Comparison of ENCODE assay signal across 1 cellular context in the genomic region with DNA sequence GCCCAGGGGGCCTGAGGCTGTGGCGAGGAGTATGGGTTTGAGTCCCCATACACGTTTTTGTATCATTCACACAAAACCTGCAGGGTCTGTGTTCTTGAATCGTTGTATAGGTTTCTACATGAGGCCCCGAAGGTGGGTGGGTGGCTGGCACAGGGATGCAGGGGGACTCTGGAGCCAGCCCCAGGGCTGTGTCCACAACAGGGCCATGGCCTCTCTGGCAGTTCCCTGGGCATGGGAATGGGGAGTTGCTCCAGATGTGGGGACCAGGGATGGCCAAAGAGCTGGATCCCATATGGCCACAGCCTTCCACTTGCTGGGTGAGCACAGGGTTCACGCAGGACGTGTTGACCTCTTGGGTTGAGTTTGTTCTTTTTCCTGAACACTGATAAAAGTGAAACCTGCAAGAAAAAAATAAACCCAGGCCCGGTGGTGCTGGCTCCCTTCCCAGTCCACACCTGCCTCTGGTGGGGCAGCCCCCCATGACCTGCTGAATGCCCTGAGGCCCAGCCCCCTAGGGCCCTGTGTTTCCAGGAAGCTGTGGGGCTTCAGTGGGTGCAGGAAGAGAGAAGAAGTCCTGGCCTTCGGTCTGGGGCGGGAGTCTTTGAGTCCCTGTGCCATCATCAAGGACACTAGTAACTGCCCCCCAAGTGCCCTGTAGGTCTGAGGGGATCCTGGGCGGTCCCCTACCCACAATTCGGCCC.
TF ChIP-seq lines count a peak whose summit lies in the region.

No MANE protein-coding gene starts in this region.

TF ChIP-seq in HepG2, 621 proteins besides CTCF, POLR2A, EP300 and RAD21 (continued from another document and continues in another):
- TF ChIP-seq, protein P1, sequence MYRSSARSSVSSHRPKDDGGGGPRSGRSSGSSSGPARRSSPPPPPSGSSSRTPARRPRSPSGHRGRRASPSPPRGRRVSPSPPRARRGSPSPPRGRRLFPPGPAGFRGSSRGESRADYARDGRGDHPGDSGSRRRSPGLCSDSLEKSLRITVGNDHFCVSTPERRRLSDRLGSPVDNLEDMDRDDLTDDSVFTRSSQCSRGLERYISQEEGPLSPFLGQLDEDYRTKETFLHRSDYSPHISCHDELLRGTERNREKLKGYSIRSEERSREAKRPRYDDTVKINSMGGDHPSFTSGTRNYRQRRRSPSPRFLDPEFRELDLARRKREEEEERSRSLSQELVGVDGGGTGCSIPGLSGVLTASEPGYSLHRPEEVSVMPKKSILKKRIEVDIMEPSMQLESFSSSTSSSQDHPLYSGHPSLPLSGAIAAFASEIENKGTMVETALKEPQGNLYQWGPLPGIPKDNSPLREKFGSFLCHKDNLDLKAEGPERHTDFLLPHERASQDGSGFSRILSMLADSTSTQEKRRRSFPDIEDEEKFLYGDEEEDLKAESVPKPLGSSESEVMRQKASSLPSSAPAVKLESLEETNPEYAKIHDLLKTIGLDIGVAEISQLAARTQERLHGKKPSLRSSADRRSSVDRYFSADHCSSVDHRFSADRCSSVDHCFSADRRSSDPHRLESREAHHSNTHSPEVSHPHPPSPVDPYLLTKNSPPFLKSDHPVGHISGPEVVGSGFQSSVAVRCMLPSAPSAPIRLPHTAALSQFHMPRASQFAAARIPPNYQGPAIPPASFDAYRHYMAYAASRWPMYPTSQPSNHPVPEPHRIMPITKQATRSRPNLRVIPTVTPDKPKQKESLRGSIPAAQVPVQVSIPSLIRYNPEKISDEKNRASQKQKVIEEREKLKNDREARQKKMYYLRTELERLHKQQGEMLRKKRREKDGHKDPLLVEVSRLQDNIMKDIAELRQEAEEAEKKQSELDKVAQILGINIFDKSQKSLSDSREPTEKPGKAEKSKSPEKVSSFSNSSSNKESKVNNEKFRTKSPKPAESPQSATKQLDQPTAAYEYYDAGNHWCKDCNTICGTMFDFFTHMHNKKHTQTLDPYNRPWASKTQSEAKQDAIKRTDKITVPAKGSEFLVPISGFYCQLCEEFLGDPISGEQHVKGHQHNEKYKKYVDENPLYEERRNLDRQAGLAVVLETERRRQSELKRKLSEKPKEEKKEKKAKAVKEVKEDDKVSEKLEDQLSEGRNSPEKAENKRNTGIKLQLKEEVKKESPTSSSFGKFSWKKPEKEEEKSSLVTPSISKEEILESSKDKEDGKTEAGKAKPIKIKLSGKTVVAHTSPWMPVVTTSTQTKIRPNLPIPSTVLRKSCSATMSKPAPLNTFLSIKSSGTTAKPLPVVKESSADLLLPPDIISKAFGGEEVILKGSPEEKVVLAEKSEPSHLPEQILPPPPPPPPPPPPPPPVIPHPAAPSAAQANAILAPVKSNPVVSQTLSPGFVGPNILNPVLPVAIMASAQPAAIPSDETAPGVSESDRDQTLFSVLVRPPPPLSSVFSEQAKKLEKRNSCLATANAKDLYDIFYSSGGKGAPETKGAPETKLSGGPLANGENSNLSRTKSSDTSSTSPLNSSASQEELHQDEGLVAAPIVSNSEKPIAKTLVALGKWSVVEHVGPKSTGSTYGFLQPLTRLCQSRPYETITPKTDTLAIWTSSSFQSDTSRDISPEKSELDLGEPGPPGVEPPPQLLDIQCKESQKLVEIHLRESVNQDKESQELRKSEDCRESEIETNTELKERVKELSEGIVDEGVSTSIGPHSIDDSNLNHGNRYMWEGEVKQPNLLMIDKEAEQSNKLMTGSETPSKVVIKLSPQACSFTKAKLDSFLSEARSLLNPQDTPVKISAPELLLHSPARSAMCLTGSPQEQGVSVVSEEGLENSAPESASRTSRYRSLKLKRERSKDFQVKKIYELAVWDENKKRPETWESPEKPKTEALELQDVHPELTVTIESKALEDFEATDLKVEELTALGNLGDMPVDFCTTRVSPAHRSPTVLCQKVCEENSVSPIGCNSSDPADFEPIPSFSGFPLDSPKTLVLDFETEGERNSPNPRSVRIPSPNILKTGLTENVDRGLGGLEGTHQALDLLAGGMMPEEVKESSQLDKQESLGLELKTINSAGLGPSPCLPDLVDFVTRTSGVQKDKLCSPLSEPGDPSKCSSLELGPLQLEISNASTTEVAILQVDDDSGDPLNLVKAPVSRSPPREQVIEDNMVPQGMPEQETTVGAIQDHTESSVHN (CRISPR knock-in tag; IDR thresholded peaks at IDR 0.05), result peak; percentile 51; the same call in 1 of the 2 replicates
- TF ChIP-seq, protein P2, sequence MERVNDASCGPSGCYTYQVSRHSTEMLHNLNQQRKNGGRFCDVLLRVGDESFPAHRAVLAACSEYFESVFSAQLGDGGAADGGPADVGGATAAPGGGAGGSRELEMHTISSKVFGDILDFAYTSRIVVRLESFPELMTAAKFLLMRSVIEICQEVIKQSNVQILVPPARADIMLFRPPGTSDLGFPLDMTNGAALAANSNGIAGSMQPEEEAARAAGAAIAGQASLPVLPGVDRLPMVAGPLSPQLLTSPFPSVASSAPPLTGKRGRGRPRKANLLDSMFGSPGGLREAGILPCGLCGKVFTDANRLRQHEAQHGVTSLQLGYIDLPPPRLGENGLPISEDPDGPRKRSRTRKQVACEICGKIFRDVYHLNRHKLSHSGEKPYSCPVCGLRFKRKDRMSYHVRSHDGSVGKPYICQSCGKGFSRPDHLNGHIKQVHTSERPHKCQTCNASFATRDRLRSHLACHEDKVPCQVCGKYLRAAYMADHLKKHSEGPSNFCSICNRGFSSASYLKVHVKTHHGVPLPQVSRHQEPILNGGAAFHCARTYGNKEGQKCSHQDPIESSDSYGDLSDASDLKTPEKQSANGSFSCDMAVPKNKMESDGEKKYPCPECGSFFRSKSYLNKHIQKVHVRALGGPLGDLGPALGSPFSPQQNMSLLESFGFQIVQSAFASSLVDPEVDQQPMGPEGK (CRISPR knock-in tag; IDR thresholded peaks at IDR 0.05), result peak; percentile 83
- TF ChIP-seq, protein P3, sequence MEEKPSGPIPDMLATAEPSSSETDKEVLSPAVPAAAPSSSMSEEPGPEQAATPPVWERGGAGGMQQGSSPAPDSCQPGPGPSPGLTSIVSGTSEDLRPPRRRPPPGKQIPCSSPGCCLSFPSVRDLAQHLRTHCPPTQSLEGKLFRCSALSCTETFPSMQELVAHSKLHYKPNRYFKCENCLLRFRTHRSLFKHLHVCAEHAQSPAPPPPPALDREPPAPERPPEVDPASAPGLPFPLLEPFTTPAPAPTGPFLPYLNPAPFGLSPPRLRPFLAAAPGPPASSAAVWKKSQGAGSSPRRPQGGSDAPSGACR (CRISPR knock-in tag; IDR thresholded peaks at IDR 0.05), result 0 out of 2 replicates have a peak, but pooled peaks have one; percentile 21
- TF ChIP-seq, protein P4, sequence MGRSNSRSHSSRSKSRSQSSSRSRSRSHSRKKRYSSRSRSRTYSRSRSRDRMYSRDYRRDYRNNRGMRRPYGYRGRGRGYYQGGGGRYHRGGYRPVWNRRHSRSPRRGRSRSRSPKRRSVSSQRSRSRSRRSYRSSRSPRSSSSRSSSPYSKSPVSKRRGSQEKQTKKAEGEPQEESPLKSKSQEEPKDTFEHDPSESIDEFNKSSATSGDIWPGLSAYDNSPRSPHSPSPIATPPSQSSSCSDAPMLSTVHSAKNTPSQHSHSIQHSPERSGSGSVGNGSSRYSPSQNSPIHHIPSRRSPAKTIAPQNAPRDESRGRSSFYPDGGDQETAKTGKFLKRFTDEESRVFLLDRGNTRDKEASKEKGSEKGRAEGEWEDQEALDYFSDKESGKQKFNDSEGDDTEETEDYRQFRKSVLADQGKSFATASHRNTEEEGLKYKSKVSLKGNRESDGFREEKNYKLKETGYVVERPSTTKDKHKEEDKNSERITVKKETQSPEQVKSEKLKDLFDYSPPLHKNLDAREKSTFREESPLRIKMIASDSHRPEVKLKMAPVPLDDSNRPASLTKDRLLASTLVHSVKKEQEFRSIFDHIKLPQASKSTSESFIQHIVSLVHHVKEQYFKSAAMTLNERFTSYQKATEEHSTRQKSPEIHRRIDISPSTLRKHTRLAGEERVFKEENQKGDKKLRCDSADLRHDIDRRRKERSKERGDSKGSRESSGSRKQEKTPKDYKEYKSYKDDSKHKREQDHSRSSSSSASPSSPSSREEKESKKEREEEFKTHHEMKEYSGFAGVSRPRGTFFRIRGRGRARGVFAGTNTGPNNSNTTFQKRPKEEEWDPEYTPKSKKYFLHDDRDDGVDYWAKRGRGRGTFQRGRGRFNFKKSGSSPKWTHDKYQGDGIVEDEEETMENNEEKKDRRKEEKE (IDR thresholded peaks at IDR 0.05), result no peak
- 0 out of 2 replicates have a peak, but pooled peaks have one; percentile 44 for TF ChIP-seq RARA (CRISPR knock-in tag; IDR thresholded peaks at IDR 0.05)
- 0 out of 2 replicates have a peak, but pooled peaks have one; percentile 13 for TF ChIP-seq ZNF782 (CRISPR knock-in tag; IDR thresholded peaks at IDR 0.05; ENCODE audit: borderline replicate concordance)
- TF ChIP-seq, protein P5, sequence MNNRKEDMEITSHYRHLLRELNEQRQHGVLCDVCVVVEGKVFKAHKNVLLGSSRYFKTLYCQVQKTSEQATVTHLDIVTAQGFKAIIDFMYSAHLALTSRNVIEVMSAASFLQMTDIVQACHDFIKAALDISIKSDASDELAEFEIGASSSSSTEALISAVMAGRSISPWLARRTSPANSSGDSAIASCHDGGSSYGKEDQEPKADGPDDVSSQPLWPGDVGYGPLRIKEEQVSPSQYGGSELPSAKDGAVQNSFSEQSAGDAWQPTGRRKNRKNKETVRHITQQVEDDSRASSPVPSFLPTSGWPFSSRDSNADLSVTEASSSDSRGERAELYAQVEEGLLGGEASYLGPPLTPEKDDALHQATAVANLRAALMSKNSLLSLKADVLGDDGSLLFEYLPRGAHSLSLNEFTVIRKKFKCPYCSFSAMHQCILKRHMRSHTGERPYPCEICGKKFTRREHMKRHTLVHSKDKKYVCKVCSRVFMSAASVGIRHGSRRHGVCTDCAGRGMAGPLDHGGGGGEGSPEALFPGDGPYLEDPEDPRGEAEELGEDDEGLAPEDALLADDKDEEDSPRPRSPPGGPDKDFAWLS (CRISPR knock-in tag; IDR thresholded peaks at IDR 0.05; ENCODE audit: borderline replicate concordance), result 0 out of 2 replicates have a peak, but pooled peaks have one; percentile 44
- TF ChIP-seq ZNF160 (CRISPR knock-in tag; IDR thresholded peaks at IDR 0.05), result no peak
- TF ChIP-seq SMC3 (IDR thresholded peaks at IDR 0.05; ENCODE audit: low read length), result no peak
- TF ChIP-seq, protein P6, sequence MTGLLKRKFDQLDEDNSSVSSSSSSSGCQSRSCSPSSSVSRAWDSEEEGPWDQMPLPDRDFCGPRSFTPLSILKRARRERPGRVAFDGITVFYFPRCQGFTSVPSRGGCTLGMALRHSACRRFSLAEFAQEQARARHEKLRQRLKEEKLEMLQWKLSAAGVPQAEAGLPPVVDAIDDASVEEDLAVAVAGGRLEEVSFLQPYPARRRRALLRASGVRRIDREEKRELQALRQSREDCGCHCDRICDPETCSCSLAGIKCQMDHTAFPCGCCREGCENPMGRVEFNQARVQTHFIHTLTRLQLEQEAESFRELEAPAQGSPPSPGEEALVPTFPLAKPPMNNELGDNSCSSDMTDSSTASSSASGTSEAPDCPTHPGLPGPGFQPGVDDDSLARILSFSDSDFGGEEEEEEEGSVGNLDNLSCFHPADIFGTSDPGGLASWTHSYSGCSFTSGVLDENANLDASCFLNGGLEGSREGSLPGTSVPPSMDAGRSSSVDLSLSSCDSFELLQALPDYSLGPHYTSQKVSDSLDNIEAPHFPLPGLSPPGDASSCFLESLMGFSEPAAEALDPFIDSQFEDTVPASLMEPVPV (CRISPR knock-in tag; IDR thresholded peaks at IDR 0.05), result 0 out of 2 replicates have a peak, but pooled peaks have one; percentile 54
- TF ChIP-seq STAT6 (CRISPR knock-in tag; IDR thresholded peaks at IDR 0.05; ENCODE audit: borderline replicate concordance), result no peak
- 0 out of 2 replicates have a peak, but pooled peaks have one; percentile 30 for TF ChIP-seq ZBTB10 (CRISPR knock-in tag; IDR thresholded peaks at IDR 0.05; ENCODE audit: borderline replicate concordance)
